1 cellular context compared by ENCODE assay signal in genomic region chr10:49844775-49845561, GRCh38.
TF ChIP-seq lines count a peak whose summit lies in the region.

No MANE protein-coding gene starts in this region.

TF ChIP-seq in HCT116, 20 proteins besides CTCF, POLR2A, EP300 and RAD21 (continued from another document):
- TF ChIP-seq REST (IDR thresholded peaks at IDR 0.05; ENCODE audit: low read depth) (no peak), ATF3 (IDR thresholded peaks at IDR 0.05) (no peak), MAX (IDR thresholded peaks at IDR 0.05) (no peak), SIN3A (IDR thresholded peaks at IDR 0.05; ENCODE audit: low read depth) (no peak), SP1 (IDR thresholded peaks at IDR 0.05; ENCODE audit: low read depth) (no peak), POLR2AphosphoS5 (IDR thresholded peaks at IDR 0.05; ENCODE audit: low read depth, low read length) (no peak)
